Comparison of ENCODE assay signal across 16 cellular contexts in genomic region chr12:111101003-111101402, GRCh38.
DNase-seq lines count a peak whose midpoint lies in the region; TF ChIP-seq lines count a peak whose summit lies in the region.
"Had no signal": no experiment of that assay in that cellular context is flagged by ENCODE, and none has a peak within 500 bp of the region (broad histone marks: within the 10 kb centered on the region; RNA-seq: fewer than 3 reads in every experiment).

No MANE protein-coding gene starts in this region.

- no peak overlapping the region for H3K27ac Mint-ChIP-seq in endothelial cell (ENCODE audit: unreplicated experiment)
- H3K27ac Mint-ChIP-seq: CD14-positive monocyte; CD4-positive, alpha-beta memory T cell; IgD-negative memory B cell had no signal

- CTCF ChIA-PET in HEK293 (lab: Yijun Ruan, JAX) (interaction anchor here (1.2 kb wide), 1 partner anchor 198 kb away, joined by 3 read pairs; no protein-coding TSS in a partner anchor), RWPE1 (lab: Yijun Ruan, JAX) (no interaction called here)

- no peak overlapping the region for H3K4me3 ChIP-seq in HEK293 (ENCODE audit: low read depth, low read length)
- peak overlapping the region in 38 of 59 donors; percentile 7 to 50 (median 28) for H3K4me3 ChIP-seq in dorsolateral prefrontal cortex
- H3K4me3 ChIP-seq: GM12878 had no signal

- POLR2A ChIA-PET in HEK293 (lab: Yijun Ruan, JAX) = no interaction called here
- POLR2A ChIA-PET in RWPE1 (lab: Yijun Ruan, JAX; ENCODE audit: low non-redundant PET) = no interaction called here

- no peaks in the 10 kb centered on the region for H3K4me1 ChIP-seq in HEK293 (ENCODE audit: control insufficient read depth, insufficient read depth, low read length)
- H3K4me1 ChIP-seq: BE2C had no signal

- no peak overlapping the region for H3K27ac ChIP-seq in HEK293 (ENCODE audit: extremely low read depth, low read depth, low read length)
- H3K27ac ChIP-seq in RWPE1 = peak overlapping the region; percentile 65
- H3K27ac ChIP-seq in dorsolateral prefrontal cortex = peak overlapping the region in 13 of 59 donors; percentile 3 to 67 (median 42)

- intact Hi-C loops in dorsolateral prefrontal cortex (cut with DNase I) = no loop called here

- no peaks in the 10 kb centered on the region for H3K36me3 Mint-ChIP-seq in endothelial cell (ENCODE audit: low read depth, unreplicated experiment)
- H3K36me3 Mint-ChIP-seq: CD14-positive monocyte; CD4-positive, alpha-beta memory T cell; IgD-negative memory B cell had no signal

- no peaks in the 10 kb centered on the region for H3K9me3 ChIP-seq in HEK293 (ENCODE audit: control insufficient read depth, insufficient read depth, low read depth, low read length)
- H3K9me3 ChIP-seq: BE2C had no signal

- H3K36me3 ChIP-seq in HEK293 (ENCODE audit: control insufficient read depth in 2 of 2, insufficient read depth in 1 of 2, low read length in 2 of 2) = no peaks in the 10 kb centered on the region
- H3K36me3 ChIP-seq: BE2C had no signal

- H3K9me3 Mint-ChIP-seq in endothelial cell (ENCODE audit: unreplicated experiment) = no peaks in the 10 kb centered on the region

- H3K27me3 ChIP-seq in dorsolateral prefrontal cortex = peaks cover 0 to 8% (median 0%) of the 10 kb centered on the region in 45 donors
- H3K27me3 ChIP-seq: BE2C had no signal

- no peaks in the 10 kb centered on the region for H3K4me1 Mint-ChIP-seq in endothelial cell (ENCODE audit: unreplicated experiment)

- H3K4me3 Mint-ChIP-seq in endothelial cell (ENCODE audit: unreplicated experiment) = no peak overlapping the region
- H3K4me3 Mint-ChIP-seq: CD14-positive monocyte; CD4-positive, alpha-beta memory T cell; IgD-negative memory B cell had no signal

- DNase-seq in RWPE1 (ENCODE audit: low spot score) = no peak
- no peak for DNase-seq in dorsolateral prefrontal cortex
- DNase-seq in activated CD4-positive, CD25-positive, alpha-beta regulatory T cell treated with anti-CD3 and anti-CD28 coated beads, Interleukin-2, amount 50 U/mL, for 72 hours = no peak
- DNase-seq in T-helper 1 cell = no peak
- no peak for DNase-seq in endothelial cell (ENCODE audit: low spot score)
- DNase-seq: ACHN; BE2C; CD4-positive, alpha-beta memory T cell; DMS153; DMS79 treated with DMSO at 0.1 percent for 48 hours; GF-D8; GOT3 had no signal

- no peak for TF ChIP-seq CTCF in HEK293 (tag by site-specific recombination; IDR thresholded peaks at IDR 0.05)
- no peak for TF ChIP-seq CTCF in RWPE1 (conservative IDR thresholded peaks at IDR 0.05; ENCODE audit: low read depth)
- TF ChIP-seq CTCF in dorsolateral prefrontal cortex (IDR thresholded peaks at IDR 0.05 in 54 of 56, conservative IDR thresholded peaks at IDR 0.05 in 2 of 56; ENCODE audit: low read depth in 1 of 56, partially characterized antibody in 56 of 56) = no peak
- no peak for TF ChIP-seq CTCF in endothelial cell (IDR thresholded peaks at IDR 0.05; ENCODE audit: unreplicated experiment)

- H3K27me3 Mint-ChIP-seq in endothelial cell (ENCODE audit: unreplicated experiment) = peaks cover 6% of the 10 kb centered on the region

TF ChIP-seq in HEK293, 187 proteins besides CTCF, POLR2A, EP300 and RAD21:
- TF ChIP-seq ZSCAN30 (tag by site-specific recombination; IDR thresholded peaks at IDR 0.05) = no peak
- peak; percentile 15; the same call in 1 of the 2 replicates for TF ChIP-seq ZIC2 (tag by site-specific recombination; IDR thresholded peaks at IDR 0.05)
